2 cellular contexts compared by ENCODE assay signal in the genomic region with DNA sequence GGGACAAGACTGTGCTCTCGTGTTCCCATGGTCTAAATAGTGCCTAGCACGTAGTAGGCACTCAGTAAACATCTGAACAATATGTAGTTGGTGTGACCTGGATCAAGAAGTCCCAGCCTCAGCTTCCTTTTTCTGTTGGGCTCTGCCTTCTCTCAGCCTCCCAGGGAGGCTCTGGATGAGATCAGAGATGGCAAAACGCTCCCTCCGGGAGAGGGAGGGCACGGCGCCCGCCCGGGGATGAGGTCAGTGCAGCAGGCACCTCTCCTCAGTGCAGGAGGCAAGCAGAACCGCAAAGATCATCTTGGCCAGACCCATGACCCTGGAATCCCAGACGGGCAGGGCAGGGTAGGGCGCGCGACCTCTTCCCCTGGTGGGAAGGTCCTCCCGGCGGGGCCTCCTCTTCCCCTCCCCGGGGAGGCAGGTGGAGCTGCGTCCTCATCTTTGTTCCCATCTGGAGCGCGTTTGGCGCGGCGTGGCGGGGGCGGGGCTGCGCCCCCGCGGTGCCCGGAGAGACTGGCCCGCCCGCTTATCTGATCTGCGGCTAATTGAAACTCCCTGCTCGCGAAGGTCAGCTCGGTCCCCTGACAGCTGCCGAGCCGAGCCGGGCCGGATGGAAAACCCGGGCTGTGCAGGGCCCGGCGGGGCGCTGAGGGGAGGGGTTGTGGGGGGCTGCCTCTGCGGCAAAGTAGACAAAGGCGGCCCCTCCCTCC.
TF ChIP-seq lines count a peak whose summit lies in the region.

No MANE protein-coding gene starts in this region.

TF ChIP-seq in HEK293, 187 proteins besides CTCF, POLR2A, EP300 and RAD21 (continued from another document and continues in another):
- TF ChIP-seq, protein P1, sequence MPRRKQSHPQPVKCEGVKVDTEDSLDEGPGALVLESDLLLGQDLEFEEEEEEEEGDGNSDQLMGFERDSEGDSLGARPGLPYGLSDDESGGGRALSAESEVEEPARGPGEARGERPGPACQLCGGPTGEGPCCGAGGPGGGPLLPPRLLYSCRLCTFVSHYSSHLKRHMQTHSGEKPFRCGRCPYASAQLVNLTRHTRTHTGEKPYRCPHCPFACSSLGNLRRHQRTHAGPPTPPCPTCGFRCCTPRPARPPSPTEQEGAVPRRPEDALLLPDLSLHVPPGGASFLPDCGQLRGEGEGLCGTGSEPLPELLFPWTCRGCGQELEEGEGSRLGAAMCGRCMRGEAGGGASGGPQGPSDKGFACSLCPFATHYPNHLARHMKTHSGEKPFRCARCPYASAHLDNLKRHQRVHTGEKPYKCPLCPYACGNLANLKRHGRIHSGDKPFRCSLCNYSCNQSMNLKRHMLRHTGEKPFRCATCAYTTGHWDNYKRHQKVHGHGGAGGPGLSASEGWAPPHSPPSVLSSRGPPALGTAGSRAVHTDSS (tag by site-specific recombination; IDR thresholded peaks at IDR 0.05): no peak
- no peak for TF ChIP-seq ZNF426 (tag by site-specific recombination; IDR thresholded peaks at IDR 0.05)
- TF ChIP-seq, protein P2, sequence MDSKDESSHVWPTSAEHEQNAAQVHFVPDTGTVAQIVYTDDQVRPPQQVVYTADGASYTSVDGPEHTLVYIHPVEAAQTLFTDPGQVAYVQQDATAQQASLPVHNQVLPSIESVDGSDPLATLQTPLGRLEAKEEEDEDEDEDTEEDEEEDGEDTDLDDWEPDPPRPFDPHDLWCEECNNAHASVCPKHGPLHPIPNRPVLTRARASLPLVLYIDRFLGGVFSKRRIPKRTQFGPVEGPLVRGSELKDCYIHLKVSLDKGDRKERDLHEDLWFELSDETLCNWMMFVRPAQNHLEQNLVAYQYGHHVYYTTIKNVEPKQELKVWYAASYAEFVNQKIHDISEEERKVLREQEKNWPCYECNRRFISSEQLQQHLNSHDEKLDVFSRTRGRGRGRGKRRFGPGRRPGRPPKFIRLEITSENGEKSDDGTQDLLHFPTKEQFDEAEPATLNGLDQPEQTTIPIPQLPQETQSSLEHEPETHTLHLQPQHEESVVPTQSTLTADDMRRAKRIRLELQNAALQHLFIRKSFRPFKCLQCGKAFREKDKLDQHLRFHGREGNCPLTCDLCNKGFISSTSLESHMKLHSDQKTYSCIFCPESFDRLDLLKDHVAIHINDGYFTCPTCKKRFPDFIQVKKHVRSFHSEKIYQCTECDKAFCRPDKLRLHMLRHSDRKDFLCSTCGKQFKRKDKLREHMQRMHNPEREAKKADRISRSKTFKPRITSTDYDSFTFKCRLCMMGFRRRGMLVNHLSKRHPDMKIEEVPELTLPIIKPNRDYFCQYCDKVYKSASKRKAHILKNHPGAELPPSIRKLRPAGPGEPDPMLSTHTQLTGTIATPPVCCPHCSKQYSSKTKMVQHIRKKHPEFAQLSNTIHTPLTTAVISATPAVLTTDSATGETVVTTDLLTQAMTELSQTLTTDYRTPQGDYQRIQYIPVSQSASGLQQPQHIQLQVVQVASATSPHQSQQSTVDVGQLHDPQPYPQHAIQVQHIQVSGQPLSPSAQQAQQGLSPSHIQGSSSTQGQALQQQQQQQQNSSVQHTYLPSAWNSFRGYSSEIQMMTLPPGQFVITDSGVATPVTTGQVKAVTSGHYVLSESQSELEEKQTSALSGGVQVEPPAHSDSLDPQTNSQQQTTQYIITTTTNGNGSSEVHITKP (tag by site-specific recombination; IDR thresholded peaks at IDR 0.05): peak; percentile 80
- TF ChIP-seq, protein P3, sequence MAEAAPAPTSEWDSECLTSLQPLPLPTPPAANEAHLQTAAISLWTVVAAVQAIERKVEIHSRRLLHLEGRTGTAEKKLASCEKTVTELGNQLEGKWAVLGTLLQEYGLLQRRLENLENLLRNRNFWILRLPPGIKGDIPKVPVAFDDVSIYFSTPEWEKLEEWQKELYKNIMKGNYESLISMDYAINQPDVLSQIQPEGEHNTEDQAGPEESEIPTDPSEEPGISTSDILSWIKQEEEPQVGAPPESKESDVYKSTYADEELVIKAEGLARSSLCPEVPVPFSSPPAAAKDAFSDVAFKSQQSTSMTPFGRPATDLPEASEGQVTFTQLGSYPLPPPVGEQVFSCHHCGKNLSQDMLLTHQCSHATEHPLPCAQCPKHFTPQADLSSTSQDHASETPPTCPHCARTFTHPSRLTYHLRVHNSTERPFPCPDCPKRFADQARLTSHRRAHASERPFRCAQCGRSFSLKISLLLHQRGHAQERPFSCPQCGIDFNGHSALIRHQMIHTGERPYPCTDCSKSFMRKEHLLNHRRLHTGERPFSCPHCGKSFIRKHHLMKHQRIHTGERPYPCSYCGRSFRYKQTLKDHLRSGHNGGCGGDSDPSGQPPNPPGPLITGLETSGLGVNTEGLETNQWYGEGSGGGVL (tag by site-specific recombination; IDR thresholded peaks at IDR 0.05): 0 out of 2 replicates have a peak, but pooled peaks have one; percentile 40
- TF ChIP-seq KLF16 (tag by site-specific recombination; IDR thresholded peaks at IDR 0.05): no peak; the same call in 1 of the 2 replicates
- peak; percentile 47; the same call in 1 of the 2 replicates for TF ChIP-seq ZBTB20 (tag by site-specific recombination; IDR thresholded peaks at IDR 0.05)
- no peak for TF ChIP-seq ZNF473 (tag by site-specific recombination; IDR thresholded peaks at IDR 0.05)
- peak; percentile 75 for TF ChIP-seq KLF1 (tag by site-specific recombination; IDR thresholded peaks at IDR 0.05)
- TF ChIP-seq ZNF561 (tag by site-specific recombination; IDR thresholded peaks at IDR 0.05; ENCODE audit: borderline replicate concordance): 0 out of 2 replicates have a peak, but pooled peaks have one; percentile 26
- TF ChIP-seq REPIN1 (tag by site-specific recombination; IDR thresholded peaks at IDR 0.05; ENCODE audit: low read depth): 0 out of 2 replicates have a peak, but pooled peaks have one; percentile 52
- TF ChIP-seq, protein P4, sequence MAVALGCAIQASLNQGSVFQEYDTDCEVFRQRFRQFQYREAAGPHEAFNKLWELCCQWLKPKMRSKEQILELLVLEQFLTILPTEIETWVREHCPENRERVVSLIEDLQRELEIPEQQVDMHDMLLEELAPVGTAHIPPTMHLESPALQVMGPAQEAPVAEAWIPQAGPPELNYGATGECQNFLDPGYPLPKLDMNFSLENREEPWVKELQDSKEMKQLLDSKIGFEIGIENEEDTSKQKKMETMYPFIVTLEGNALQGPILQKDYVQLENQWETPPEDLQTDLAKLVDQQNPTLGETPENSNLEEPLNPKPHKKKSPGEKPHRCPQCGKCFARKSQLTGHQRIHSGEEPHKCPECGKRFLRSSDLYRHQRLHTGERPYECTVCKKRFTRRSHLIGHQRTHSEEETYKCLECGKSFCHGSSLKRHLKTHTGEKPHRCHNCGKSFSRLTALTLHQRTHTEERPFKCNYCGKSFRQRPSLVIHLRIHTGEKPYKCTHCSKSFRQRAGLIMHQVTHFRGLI (tag by site-specific recombination; IDR thresholded peaks at IDR 0.05): peak; percentile 98
- no peak; the same call in 1 of the 2 replicates for TF ChIP-seq BCL11B (tag by site-specific recombination; IDR thresholded peaks at IDR 0.05; ENCODE audit: low read depth)
- no peak for TF ChIP-seq ZFP3 (tag by site-specific recombination; IDR thresholded peaks at IDR 0.05; ENCODE audit: low read depth)
- TF ChIP-seq SETDB1 (IDR thresholded peaks at IDR 0.05; ENCODE audit: insufficient read length, low read length): peak; percentile 30

TF ChIP-seq in SK-N-SH treated with all-trans-retinoic acid at 6 μM for 48 hours, 23 proteins besides CTCF, POLR2A, EP300 and RAD21 (continued from another document):
- TF ChIP-seq ZFP3 (CRISPR knock-in tag; IDR thresholded peaks at IDR 0.05) (peak; percentile 60; the same call in 1 of the 2 replicates), ZFP30 (CRISPR knock-in tag; IDR thresholded peaks at IDR 0.05) (no peak), ESRRG (CRISPR knock-in tag; IDR thresholded peaks at IDR 0.05) (no peak), ARNTL (CRISPR knock-in tag; IDR thresholded peaks at IDR 0.05; ENCODE audit: borderline replicate concordance, low read depth) (no peak), GLIS3 (CRISPR knock-in tag; IDR thresholded peaks at IDR 0.05) (no peak; the same call in 1 of the 2 replicates), TCF4 (CRISPR knock-in tag; IDR thresholded peaks at IDR 0.05; ENCODE audit: borderline replicate concordance) (peak; percentile 71), ZNF70 (CRISPR knock-in tag; IDR thresholded peaks at IDR 0.05) (peak; percentile 43; the same call in 1 of the 2 replicates), RARB (CRISPR knock-in tag; IDR thresholded peaks at IDR 0.05) (no peak), SNAI2 (CRISPR knock-in tag; IDR thresholded peaks at IDR 0.05) (no peak; the same call in none of the 2 replicates)
- TF ChIP-seq, protein P5, sequence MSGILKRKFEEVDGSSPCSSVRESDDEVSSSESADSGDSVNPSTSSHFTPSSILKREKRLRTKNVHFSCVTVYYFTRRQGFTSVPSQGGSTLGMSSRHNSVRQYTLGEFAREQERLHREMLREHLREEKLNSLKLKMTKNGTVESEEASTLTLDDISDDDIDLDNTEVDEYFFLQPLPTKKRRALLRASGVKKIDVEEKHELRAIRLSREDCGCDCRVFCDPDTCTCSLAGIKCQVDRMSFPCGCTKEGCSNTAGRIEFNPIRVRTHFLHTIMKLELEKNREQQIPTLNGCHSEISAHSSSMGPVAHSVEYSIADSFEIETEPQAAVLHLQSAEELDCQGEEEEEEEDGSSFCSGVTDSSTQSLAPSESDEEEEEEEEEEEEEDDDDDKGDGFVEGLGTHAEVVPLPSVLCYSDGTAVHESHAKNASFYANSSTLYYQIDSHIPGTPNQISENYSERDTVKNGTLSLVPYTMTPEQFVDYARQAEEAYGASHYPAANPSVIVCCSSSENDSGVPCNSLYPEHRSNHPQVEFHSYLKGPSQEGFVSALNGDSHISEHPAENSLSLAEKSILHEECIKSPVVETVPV (CRISPR knock-in tag; IDR thresholded peaks at IDR 0.05): no peak
- TF ChIP-seq, protein P6, sequence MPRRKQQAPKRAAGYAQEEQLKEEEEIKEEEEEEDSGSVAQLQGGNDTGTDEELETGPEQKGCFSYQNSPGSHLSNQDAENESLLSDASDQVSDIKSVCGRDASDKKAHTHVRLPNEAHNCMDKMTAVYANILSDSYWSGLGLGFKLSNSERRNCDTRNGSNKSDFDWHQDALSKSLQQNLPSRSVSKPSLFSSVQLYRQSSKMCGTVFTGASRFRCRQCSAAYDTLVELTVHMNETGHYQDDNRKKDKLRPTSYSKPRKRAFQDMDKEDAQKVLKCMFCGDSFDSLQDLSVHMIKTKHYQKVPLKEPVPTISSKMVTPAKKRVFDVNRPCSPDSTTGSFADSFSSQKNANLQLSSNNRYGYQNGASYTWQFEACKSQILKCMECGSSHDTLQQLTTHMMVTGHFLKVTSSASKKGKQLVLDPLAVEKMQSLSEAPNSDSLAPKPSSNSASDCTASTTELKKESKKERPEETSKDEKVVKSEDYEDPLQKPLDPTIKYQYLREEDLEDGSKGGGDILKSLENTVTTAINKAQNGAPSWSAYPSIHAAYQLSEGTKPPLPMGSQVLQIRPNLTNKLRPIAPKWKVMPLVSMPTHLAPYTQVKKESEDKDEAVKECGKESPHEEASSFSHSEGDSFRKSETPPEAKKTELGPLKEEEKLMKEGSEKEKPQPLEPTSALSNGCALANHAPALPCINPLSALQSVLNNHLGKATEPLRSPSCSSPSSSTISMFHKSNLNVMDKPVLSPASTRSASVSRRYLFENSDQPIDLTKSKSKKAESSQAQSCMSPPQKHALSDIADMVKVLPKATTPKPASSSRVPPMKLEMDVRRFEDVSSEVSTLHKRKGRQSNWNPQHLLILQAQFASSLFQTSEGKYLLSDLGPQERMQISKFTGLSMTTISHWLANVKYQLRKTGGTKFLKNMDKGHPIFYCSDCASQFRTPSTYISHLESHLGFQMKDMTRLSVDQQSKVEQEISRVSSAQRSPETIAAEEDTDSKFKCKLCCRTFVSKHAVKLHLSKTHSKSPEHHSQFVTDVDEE (CRISPR knock-in tag; IDR thresholded peaks at IDR 0.05): peak; percentile 52; the same call in 1 of the 2 replicates
